8 cellular contexts compared by ENCODE assay signal in the genomic region with DNA sequence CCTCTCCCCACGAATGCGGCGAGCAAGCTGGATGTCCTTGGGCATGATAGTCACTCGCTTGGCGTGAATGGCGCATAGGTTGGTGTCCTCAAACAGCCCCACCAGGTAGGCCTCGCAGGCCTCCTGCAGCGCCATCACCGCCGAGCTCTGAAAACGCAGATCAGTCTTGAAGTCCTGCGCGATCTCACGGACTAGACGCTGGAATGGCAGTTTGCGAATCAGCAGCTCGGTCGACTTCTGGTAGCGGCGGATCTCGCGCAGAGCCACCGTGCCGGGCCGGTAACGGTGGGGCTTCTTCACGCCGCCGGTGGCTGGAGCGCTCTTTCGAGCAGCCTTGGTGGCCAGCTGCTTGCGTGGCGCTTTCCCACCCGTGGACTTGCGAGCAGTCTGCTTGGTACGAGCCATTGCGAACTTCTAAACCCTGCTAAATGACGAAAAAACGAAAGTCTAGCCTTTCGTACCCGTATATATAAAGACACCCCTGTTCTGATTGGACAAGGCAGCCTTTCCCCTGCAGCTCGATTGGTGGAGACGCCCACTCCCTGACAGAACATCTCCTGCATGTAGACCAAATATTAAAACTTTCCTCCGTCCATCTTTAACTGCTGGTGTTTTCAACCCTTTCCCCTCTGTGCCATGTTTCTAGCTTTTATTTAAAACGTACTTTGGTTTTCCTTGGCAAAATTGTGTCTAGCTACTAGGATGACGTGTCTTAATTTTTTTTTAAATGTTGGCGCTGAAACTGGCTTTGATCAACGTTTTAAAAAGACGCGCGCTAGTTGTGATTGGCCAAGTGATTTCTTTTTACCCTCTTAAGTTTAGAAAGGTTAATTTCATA.
DNase-seq lines count a peak whose midpoint lies in the region; ATAC-seq and TF ChIP-seq lines count a peak whose summit lies in the region.

No MANE protein-coding gene starts in this region.

- TF ChIP-seq POLR2A in vagina (IDR thresholded peaks at IDR 0.05) = peak in 1 of 2 donors; percentile 75

- H3K4me3 ChIP-seq in vagina = peak overlapping the region; percentile 52 to 55

- H3K27ac ChIP-seq in vagina = peak overlapping the region; percentile 68

- H3K9me3 ChIP-seq in vagina = no peaks in the 10 kb centered on the region

- H3K27me3 ChIP-seq in vagina = no peaks in the 10 kb centered on the region

- peak overlapping the region; percentile 95 for H3K4me3 Mint-ChIP-seq in activated naive CD8-positive, alpha-beta T cell
- peak overlapping the region; percentile 96 for H3K4me3 Mint-ChIP-seq in glutamatergic neuron (ENCODE audit: unreplicated experiment)

- peaks cover 54% of the 10 kb centered on the region for H3K4me1 Mint-ChIP-seq in activated naive CD8-positive, alpha-beta T cell (ENCODE audit: low read depth)
- peaks cover 6% of the 10 kb centered on the region for H3K4me1 Mint-ChIP-seq in glutamatergic neuron (ENCODE audit: low read depth, unreplicated experiment)

- H3K9me3 Mint-ChIP-seq in activated naive CD8-positive, alpha-beta T cell (ENCODE audit: low read depth) = no peaks in the 10 kb centered on the region
- H3K9me3 Mint-ChIP-seq in glutamatergic neuron (ENCODE audit: unreplicated experiment) = peaks cover 12% of the 10 kb centered on the region

- DNase-seq in EL (peak; percentile 96), LHCN-M2 (ENCODE audit: low read depth) (peak; percentile 85), SIG-M5 (lab: John Stamatoyannopoulos, UW) (peak; percentile 86), glutamatergic neuron (peak; percentile 64), occipital lobe (lab: John Stamatoyannopoulos, UW) (peak; percentile 78), vagina (ENCODE audit: extremely low spot score in 2 of 2) (no peak)

- H3K27me3 Mint-ChIP-seq in activated naive CD8-positive, alpha-beta T cell = no peaks in the 10 kb centered on the region
- H3K27me3 Mint-ChIP-seq in glutamatergic neuron (ENCODE audit: unreplicated experiment) = peaks cover 4% of the 10 kb centered on the region

- peaks cover 26% of the 10 kb centered on the region for H3K4me1 ChIP-seq in vagina

- TF ChIP-seq CTCF in glutamatergic neuron (IDR thresholded peaks at IDR 0.05; ENCODE audit: partially characterized antibody, unreplicated experiment) (no peak), vagina (IDR thresholded peaks at IDR 0.05) (no peak)

- intact Hi-C loops in vagina (cut with DNase I) = loop anchor here (5.0 kb wide), 1 partner anchor 155 kb away; a partner anchor contains a TSS

- no peaks in the 10 kb centered on the region for H3K36me3 ChIP-seq in vagina

- peak overlapping the region; percentile 99 for H3K27ac Mint-ChIP-seq in activated naive CD8-positive, alpha-beta T cell
- H3K27ac Mint-ChIP-seq in glutamatergic neuron (ENCODE audit: unreplicated experiment) = peak overlapping the region; percentile 31

- H3K36me3 Mint-ChIP-seq in activated naive CD8-positive, alpha-beta T cell = no peaks in the 10 kb centered on the region
- no peaks in the 10 kb centered on the region for H3K36me3 Mint-ChIP-seq in glutamatergic neuron (ENCODE audit: unreplicated experiment)

- ATAC-seq in GM21737 (IDR thresholded peaks at IDR 0.05; ENCODE audit: unreplicated experiment) = peak; percentile 39

Comparison
In these comparisons a context has a peak if more than half of its experiments do, and no peak if none do; other contexts are left out.
1. DNase-seq: peak in EL (single experiment), LHCN-M2 (single experiment), SIG-M5 (single experiment), glutamatergic neuron (single experiment) and occipital lobe (single experiment); none in vagina (0 of 2).